ENCODE assay signal across 1 cellular context in genomic region chr2:199985625-199986207, GRCh38.
TF ChIP-seq lines count a peak whose summit lies in the region.

No MANE protein-coding gene starts in this region.

TF ChIP-seq in K562, 482 proteins besides CTCF, POLR2A, EP300 and RAD21 (continued from another document and continues in another):
- TF ChIP-seq, protein P1, sequence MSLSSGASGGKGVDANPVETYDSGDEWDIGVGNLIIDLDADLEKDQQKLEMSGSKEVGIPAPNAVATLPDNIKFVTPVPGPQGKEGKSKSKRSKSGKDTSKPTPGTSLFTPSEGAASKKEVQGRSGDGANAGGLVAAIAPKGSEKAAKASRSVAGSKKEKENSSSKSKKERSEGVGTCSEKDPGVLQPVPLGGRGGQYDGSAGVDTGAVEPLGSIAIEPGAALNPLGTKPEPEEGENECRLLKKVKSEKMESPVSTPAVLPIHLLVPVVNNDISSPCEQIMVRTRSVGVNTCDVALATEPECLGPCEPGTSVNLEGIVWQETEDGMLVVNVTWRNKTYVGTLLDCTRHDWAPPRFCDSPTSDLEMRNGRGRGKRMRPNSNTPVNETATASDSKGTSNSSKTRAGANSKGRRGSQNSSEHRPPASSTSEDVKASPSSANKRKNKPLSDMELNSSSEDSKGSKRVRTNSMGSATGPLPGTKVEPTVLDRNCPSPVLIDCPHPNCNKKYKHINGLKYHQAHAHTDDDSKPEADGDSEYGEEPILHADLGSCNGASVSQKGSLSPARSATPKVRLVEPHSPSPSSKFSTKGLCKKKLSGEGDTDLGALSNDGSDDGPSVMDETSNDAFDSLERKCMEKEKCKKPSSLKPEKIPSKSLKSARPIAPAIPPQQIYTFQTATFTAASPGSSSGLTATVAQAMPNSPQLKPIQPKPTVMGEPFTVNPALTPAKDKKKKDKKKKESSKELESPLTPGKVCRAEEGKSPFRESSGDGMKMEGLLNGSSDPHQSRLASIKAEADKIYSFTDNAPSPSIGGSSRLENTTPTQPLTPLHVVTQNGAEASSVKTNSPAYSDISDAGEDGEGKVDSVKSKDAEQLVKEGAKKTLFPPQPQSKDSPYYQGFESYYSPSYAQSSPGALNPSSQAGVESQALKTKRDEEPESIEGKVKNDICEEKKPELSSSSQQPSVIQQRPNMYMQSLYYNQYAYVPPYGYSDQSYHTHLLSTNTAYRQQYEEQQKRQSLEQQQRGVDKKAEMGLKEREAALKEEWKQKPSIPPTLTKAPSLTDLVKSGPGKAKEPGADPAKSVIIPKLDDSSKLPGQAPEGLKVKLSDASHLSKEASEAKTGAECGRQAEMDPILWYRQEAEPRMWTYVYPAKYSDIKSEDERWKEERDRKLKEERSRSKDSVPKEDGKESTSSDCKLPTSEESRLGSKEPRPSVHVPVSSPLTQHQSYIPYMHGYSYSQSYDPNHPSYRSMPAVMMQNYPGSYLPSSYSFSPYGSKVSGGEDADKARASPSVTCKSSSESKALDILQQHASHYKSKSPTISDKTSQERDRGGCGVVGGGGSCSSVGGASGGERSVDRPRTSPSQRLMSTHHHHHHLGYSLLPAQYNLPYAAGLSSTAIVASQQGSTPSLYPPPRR (CRISPR knock-in tag; IDR thresholded peaks at IDR 0.05; ENCODE audit: borderline replicate concordance) = no peak
- TF ChIP-seq, protein P2, sequence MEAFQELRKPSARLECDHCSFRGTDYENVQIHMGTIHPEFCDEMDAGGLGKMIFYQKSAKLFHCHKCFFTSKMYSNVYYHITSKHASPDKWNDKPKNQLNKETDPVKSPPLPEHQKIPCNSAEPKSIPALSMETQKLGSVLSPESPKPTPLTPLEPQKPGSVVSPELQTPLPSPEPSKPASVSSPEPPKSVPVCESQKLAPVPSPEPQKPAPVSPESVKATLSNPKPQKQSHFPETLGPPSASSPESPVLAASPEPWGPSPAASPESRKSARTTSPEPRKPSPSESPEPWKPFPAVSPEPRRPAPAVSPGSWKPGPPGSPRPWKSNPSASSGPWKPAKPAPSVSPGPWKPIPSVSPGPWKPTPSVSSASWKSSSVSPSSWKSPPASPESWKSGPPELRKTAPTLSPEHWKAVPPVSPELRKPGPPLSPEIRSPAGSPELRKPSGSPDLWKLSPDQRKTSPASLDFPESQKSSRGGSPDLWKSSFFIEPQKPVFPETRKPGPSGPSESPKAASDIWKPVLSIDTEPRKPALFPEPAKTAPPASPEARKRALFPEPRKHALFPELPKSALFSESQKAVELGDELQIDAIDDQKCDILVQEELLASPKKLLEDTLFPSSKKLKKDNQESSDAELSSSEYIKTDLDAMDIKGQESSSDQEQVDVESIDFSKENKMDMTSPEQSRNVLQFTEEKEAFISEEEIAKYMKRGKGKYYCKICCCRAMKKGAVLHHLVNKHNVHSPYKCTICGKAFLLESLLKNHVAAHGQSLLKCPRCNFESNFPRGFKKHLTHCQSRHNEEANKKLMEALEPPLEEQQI (IDR thresholded peaks at IDR 0.05) = no peak
- no peak for TF ChIP-seq ZNF146 (CRISPR knock-in tag; IDR thresholded peaks at IDR 0.05; ENCODE audit: unreplicated experiment)
- TF ChIP-seq, protein P3, sequence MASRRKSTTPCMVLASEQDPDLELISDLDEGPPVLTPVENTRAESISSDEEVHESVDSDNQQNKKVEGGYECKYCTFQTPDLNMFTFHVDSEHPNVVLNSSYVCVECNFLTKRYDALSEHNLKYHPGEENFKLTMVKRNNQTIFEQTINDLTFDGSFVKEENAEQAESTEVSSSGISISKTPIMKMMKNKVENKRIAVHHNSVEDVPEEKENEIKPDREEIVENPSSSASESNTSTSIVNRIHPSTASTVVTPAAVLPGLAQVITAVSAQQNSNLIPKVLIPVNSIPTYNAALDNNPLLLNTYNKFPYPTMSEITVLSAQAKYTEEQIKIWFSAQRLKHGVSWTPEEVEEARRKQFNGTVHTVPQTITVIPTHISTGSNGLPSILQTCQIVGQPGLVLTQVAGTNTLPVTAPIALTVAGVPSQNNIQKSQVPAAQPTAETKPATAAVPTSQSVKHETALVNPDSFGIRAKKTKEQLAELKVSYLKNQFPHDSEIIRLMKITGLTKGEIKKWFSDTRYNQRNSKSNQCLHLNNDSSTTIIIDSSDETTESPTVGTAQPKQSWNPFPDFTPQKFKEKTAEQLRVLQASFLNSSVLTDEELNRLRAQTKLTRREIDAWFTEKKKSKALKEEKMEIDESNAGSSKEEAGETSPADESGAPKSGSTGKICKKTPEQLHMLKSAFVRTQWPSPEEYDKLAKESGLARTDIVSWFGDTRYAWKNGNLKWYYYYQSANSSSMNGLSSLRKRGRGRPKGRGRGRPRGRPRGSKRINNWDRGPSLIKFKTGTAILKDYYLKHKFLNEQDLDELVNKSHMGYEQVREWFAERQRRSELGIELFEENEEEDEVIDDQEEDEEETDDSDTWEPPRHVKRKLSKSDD (conservative IDR thresholded peaks at IDR 0.05; ENCODE audit: low read length) = no peak
- peak; percentile 61; the same call in 1 of the 2 replicates for TF ChIP-seq MYC (IDR thresholded peaks at IDR 0.05; ENCODE audit: low read depth, low read length)
- no peak for TF ChIP-seq MYC (CRISPR knock-in tag; IDR thresholded peaks at IDR 0.05; ENCODE audit: borderline replicate concordance, low read depth)
- no peak for TF ChIP-seq PTRF (tag; IDR thresholded peaks at IDR 0.05)
- TF ChIP-seq CBFA2T2 (conservative IDR thresholded peaks at IDR 0.05) = no peak
- no peak for TF ChIP-seq HOMEZ (CRISPR knock-in tag; IDR thresholded peaks at IDR 0.05)
- peak; percentile 50 for TF ChIP-seq ELF1 (tag; IDR thresholded peaks at IDR 0.05)
- no peak for TF ChIP-seq E2F4 (CRISPR knock-in tag; IDR thresholded peaks at IDR 0.05; ENCODE audit: low read depth)
- TF ChIP-seq POLR2B (IDR thresholded peaks at IDR 0.05; ENCODE audit: low read depth, partially characterized antibody) = no peak
- TF ChIP-seq SPI1 (IDR thresholded peaks at IDR 0.05; ENCODE audit: borderline replicate concordance, low read depth, low read length) = 0 out of 2 replicates have a peak, but pooled peaks have one; percentile 11
- TF ChIP-seq HNRNPL (IDR thresholded peaks at IDR 0.05; ENCODE audit: low read depth, low read length) = no peak
- no peak for TF ChIP-seq BRCA1 (IDR thresholded peaks at IDR 0.05)
- TF ChIP-seq BRCA1 (CRISPR knock-in tag; IDR thresholded peaks at IDR 0.05) = no peak
- peak in 1 of 3 experiments; percentile 67 for TF ChIP-seq YY1 (IDR thresholded peaks at IDR 0.05; ENCODE audit: borderline replicate concordance in 1 of 3, control insufficient read depth in 1 of 3, extremely low read depth in 1 of 3, insufficient read depth in 3 of 3, insufficient read length in 1 of 3, insufficient replicate concordance in 2 of 3, low read depth in 1 of 3, low read length in 2 of 3)
- TF ChIP-seq, protein P4, sequence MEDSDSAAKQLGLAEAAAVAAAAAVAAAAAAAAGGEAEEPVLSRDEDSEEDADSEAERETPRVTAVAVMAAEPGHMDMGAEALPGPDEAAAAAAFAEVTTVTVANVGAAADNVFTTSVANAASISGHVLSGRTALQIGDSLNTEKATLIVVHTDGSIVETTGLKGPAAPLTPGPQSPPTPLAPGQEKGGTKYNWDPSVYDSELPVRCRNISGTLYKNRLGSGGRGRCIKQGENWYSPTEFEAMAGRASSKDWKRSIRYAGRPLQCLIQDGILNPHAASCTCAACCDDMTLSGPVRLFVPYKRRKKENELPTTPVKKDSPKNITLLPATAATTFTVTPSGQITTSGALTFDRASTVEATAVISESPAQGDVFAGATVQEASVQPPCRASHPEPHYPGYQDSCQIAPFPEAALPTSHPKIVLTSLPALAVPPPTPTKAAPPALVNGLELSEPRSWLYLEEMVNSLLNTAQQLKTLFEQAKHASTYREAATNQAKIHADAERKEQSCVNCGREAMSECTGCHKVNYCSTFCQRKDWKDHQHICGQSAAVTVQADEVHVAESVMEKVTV (CRISPR knock-in tag; IDR thresholded peaks at IDR 0.05) = no peak
- no peak for TF ChIP-seq ZFP30 (CRISPR knock-in tag; IDR thresholded peaks at IDR 0.05; ENCODE audit: borderline replicate concordance)
- peak; percentile 86 for TF ChIP-seq EHMT2 (IDR thresholded peaks at IDR 0.05)
- TF ChIP-seq CBX8 (IDR thresholded peaks at IDR 0.05; ENCODE audit: borderline replicate concordance, extremely low read depth, low read depth, low read length, poor library complexity, severe bottlenecking) = no peak
- no peak for TF ChIP-seq CLOCK (CRISPR knock-in tag; IDR thresholded peaks at IDR 0.05; ENCODE audit: borderline replicate concordance)
- TF ChIP-seq, protein P5, sequence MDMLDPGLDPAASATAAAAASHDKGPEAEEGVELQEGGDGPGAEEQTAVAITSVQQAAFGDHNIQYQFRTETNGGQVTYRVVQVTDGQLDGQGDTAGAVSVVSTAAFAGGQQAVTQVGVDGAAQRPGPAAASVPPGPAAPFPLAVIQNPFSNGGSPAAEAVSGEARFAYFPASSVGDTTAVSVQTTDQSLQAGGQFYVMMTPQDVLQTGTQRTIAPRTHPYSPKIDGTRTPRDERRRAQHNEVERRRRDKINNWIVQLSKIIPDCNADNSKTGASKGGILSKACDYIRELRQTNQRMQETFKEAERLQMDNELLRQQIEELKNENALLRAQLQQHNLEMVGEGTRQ (CRISPR knock-in tag; IDR thresholded peaks at IDR 0.05) = no peak
- TF ChIP-seq ZNF12 (CRISPR knock-in tag; IDR thresholded peaks at IDR 0.05) = no peak
- TF ChIP-seq SIN3B (IDR thresholded peaks at IDR 0.05; ENCODE audit: low read depth) = no peak
- TF ChIP-seq IRF9 (tag; IDR thresholded peaks at IDR 0.05) = no peak
- no peak for TF ChIP-seq ZNF668 (CRISPR knock-in tag; IDR thresholded peaks at IDR 0.05)
- 0 out of 2 replicates have a peak, but pooled peaks have one; percentile 29 for TF ChIP-seq ZNF395 (CRISPR knock-in tag; IDR thresholded peaks at IDR 0.05)
- no peak for TF ChIP-seq SMARCA4 (IDR thresholded peaks at IDR 0.05)
